Comparison of ENCODE assay signal across 1 cellular context in the genomic region with DNA sequence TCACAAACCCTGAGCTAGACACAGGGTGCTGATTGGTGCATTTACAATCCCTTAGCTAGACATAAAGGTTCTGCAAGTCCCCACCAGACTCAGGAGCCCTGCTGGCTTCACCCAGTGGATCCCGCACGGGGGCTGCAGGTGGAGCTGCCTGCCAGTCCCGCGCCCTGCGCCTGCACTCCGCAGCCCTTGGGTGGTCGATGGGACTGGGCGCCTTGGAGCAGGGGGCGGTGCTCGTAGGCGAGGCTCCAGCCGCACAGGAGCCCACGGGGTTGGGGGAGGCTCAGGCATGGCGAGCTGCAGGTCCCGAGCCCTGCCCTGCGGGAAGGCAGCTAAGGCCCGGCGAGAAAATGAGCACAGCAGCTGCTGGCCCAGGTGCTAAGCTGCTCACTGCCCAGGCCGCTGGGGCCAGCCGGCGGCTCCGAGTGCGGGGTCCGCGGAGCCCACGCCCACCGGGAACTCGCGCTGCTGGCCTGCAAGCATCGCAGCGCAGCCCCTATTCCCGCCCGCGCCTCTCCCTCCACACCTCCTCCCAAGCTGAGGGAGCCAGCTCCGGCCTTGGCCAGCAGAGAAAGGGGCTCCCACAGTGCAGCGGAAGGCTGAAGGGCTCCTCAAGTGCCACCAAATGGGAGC.
TF ChIP-seq lines count a peak whose summit lies in the region.

No MANE protein-coding gene starts in this region.

TF ChIP-seq in K562, 482 proteins besides CTCF, POLR2A, EP300 and RAD21:
- TF ChIP-seq, protein P1, sequence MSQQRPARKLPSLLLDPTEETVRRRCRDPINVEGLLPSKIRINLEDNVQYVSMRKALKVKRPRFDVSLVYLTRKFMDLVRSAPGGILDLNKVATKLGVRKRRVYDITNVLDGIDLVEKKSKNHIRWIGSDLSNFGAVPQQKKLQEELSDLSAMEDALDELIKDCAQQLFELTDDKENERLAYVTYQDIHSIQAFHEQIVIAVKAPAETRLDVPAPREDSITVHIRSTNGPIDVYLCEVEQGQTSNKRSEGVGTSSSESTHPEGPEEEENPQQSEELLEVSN (IDR thresholded peaks at IDR 0.05; ENCODE audit: borderline replicate concordance in 1 of 2, extremely low read depth in 1 of 2, insufficient read depth in 1 of 2, insufficient read length in 1 of 2, low read depth in 1 of 2, low read length in 1 of 2, poor library complexity in 1 of 2, severe bottlenecking in 1 of 2), result peak in 1 of 2 experiments; percentile 46
